In genomic region chr11:58334708-58335107, GRCh38 we compare ENCODE assay signal across 14 cellular contexts. TPM values are rescaled to one million over a fixed set of nuclear protein-coding genes. Genes with fewer than 3 reads are reported as not detected.
DNase-seq lines count a peak whose midpoint lies in the region; ATAC-seq and TF ChIP-seq lines count a peak whose summit lies in the region.
"Had no signal": no experiment of that assay in that cellular context is flagged by ENCODE, and none has a peak within 500 bp of the region (broad histone marks: within the 10 kb centered on the region; RNA-seq: fewer than 3 reads in every experiment).

No MANE protein-coding gene starts in this region.

- H2BK15ac ChIP-seq in mesendoderm (replicated peaks; ENCODE audit: low read depth): no peak overlapping the region

- no peak for TF ChIP-seq POLR2A in NB4 (IDR thresholded peaks at IDR 0.05; ENCODE audit: extremely low read depth, insufficient read length)
- no peak for TF ChIP-seq POLR2A in vagina (IDR thresholded peaks at IDR 0.05)

- H3K23ac ChIP-seq in mesendoderm (ENCODE audit: low read length): no peak overlapping the region

- no peaks in the 10 kb centered on the region for H3K4me1 ChIP-seq in mesendoderm (ENCODE audit: control insufficient read depth, low read depth, low read length)
- no peaks in the 10 kb centered on the region for H3K4me1 ChIP-seq in mucosa of descending colon (ENCODE audit: low read depth)
- H3K4me1 ChIP-seq in CD8-positive, alpha-beta memory T cell (ENCODE audit: insufficient read depth, low read length): no peaks in the 10 kb centered on the region
- no peaks in the 10 kb centered on the region for H3K4me1 ChIP-seq in vagina
- H3K4me1 ChIP-seq: lower lobe of right lung had no signal

- intact Hi-C loops in mucosa of descending colon (cut with DNase I, micrococcal nuclease) (no loop called here), vagina (cut with DNase I) (no loop called here)

- DNase-seq in Caki2 (ENCODE audit: low read depth): peak; percentile 43
- peak; percentile 12 for DNase-seq in NB4 (ENCODE audit: low read depth)
- peak; percentile 79 for DNase-seq in choroid plexus epithelial cell (ENCODE audit: low read depth)
- DNase-seq in mesendoderm: peak; percentile 71
- DNase-seq in mucosa of descending colon: no peak
- no peak for DNase-seq in CD8-positive, alpha-beta memory T cell
- DNase-seq in UCSD-AML1 (lab: John Stamatoyannopoulos, UW; ENCODE audit: unreplicated experiment): no peak
- no peak for DNase-seq in vagina (ENCODE audit: extremely low spot score in 2 of 2)
- DNase-seq: aorta, glutamatergic neuron, lower lobe of right lung, NCI-H1417 treated with DMSO at 0.1 percent for 48 hours had no signal

- H3K4me2 ChIP-seq in mesendoderm (ENCODE audit: low read length): no peak overlapping the region

- POLR2A ChIA-PET in CD8-positive, alpha-beta memory T cell (lab: Charles Lee): no interaction called here

- H3K9me3 Mint-ChIP-seq in CD8-positive, alpha-beta memory T cell: peaks cover 10 to 15% (median 14%) of the 10 kb centered on the region in 5 donors

- H2BK5ac ChIP-seq in mesendoderm (ENCODE audit: low read length): no peak overlapping the region

- H3K9ac ChIP-seq in mesendoderm (ENCODE audit: low read length): no peak overlapping the region

- H3K4me1 Mint-ChIP-seq in CD8-positive, alpha-beta memory T cell: no peaks in the 10 kb centered on the region

- no peak overlapping the region for H2BK120ac ChIP-seq in mesendoderm (ENCODE audit: low read depth, low read length)

- no peak overlapping the region for H4K5ac ChIP-seq in mesendoderm (ENCODE audit: low read length)

- H3K79me1 ChIP-seq in mesendoderm (ENCODE audit: low read length): no peaks in the 10 kb centered on the region

- H3K56ac ChIP-seq in mesendoderm (ENCODE audit: low read length): no peak overlapping the region

- no peak overlapping the region for H3K4ac ChIP-seq in mesendoderm (ENCODE audit: low read depth, low read length)

- CTCF ChIA-PET in CD8-positive, alpha-beta memory T cell (lab: Charles Lee): no interaction called here

- H4K8ac ChIP-seq in mesendoderm (ENCODE audit: low read depth, low read length): no peak overlapping the region

- H3K18ac ChIP-seq in mesendoderm (ENCODE audit: low read length): no peak overlapping the region

- H3K27ac ChIP-seq in mesendoderm (ENCODE audit: low read depth, low read length): no peak overlapping the region
- H3K27ac ChIP-seq in CD8-positive, alpha-beta memory T cell (ENCODE audit: low read depth, low read length): no peak overlapping the region
- H3K27ac ChIP-seq in vagina: no peak overlapping the region
- H3K27ac ChIP-seq: lower lobe of right lung, thoracic aorta had no signal

- no peak overlapping the region for H3K27ac Mint-ChIP-seq in CD8-positive, alpha-beta memory T cell
- H3K27ac Mint-ChIP-seq: progenitor cell of endocrine pancreas had no signal

- H3K36me3 ChIP-seq in mesendoderm (ENCODE audit: control insufficient read depth, insufficient read depth, low read length) (no peaks in the 10 kb centered on the region), mucosa of descending colon (ENCODE audit: low read depth) (no peaks in the 10 kb centered on the region), vagina (no peaks in the 10 kb centered on the region)
- H3K36me3 ChIP-seq in CD8-positive, alpha-beta memory T cell (ENCODE audit: insufficient read depth, low read length): no peaks in the 10 kb centered on the region
- H3K36me3 ChIP-seq: lower lobe of right lung, thoracic aorta had no signal

- TF ChIP-seq CTCF in NB4 (IDR thresholded peaks at IDR 0.05; ENCODE audit: low read depth, low read length): no peak
- TF ChIP-seq CTCF in choroid plexus epithelial cell (conservative IDR thresholded peaks at IDR 0.05; ENCODE audit: low read depth, low read length): no peak
- TF ChIP-seq CTCF in mucosa of descending colon (IDR thresholded peaks at IDR 0.05): no peak
- TF ChIP-seq CTCF in vagina (IDR thresholded peaks at IDR 0.05): no peak

- in situ Hi-C loops in Caki2 (cut with HindIII; ENCODE audit: low pct_unique_long_range_greater_than_20kb, low sequenced_read_pairs): no loop called here

- no peaks in the 10 kb centered on the region for H3K9me3 ChIP-seq in mucosa of descending colon
- no peaks in the 10 kb centered on the region for H3K9me3 ChIP-seq in CD8-positive, alpha-beta memory T cell (ENCODE audit: low read length)
- no peaks in the 10 kb centered on the region for H3K9me3 ChIP-seq in vagina
- H3K9me3 ChIP-seq: lower lobe of right lung had no signal

- H3K27me3 ChIP-seq in mesendoderm (ENCODE audit: insufficient read depth, low read length, poor library complexity): no peaks in the 10 kb centered on the region
- no peaks in the 10 kb centered on the region for H3K27me3 ChIP-seq in CD8-positive, alpha-beta memory T cell (ENCODE audit: insufficient read depth, low read length, poor library complexity, severe bottlenecking)
- no peaks in the 10 kb centered on the region for H3K27me3 ChIP-seq in vagina

- peaks cover 5 to 60% of the 10 kb centered on the region in 2 donors for H3K27me3 Mint-ChIP-seq in CD8-positive, alpha-beta memory T cell
- H3K27me3 Mint-ChIP-seq: progenitor cell of endocrine pancreas had no signal

- H3K79me2 ChIP-seq in mesendoderm (ENCODE audit: control insufficient read depth, insufficient read depth, low read length): no peaks in the 10 kb centered on the region

- H3K4me3 Mint-ChIP-seq in CD8-positive, alpha-beta memory T cell: no peak overlapping the region

- ATAC-seq in mucosa of descending colon: no peak
- ATAC-seq: lower lobe of right lung had no signal

- no peaks in the 10 kb centered on the region for H3K36me3 Mint-ChIP-seq in CD8-positive, alpha-beta memory T cell

- H2AK5ac ChIP-seq in mesendoderm (ENCODE audit: low read length): no peak overlapping the region

- no peak overlapping the region for H3K4me3 ChIP-seq in NB4 (ENCODE audit: low read depth, low read length)
- no peak overlapping the region for H3K4me3 ChIP-seq in choroid plexus epithelial cell (ENCODE audit: low read depth, low read length)
- H3K4me3 ChIP-seq in mesendoderm (ENCODE audit: low read length): no peak overlapping the region
- no peak overlapping the region for H3K4me3 ChIP-seq in mucosa of descending colon
- H3K4me3 ChIP-seq in CD8-positive, alpha-beta memory T cell (ENCODE audit: low read length): no peak overlapping the region
- H3K4me3 ChIP-seq in vagina: no peak overlapping the region
- H3K4me3 ChIP-seq: lower lobe of right lung, thoracic aorta had no signal

RNA-seq across cellular contexts. Expression of gene OR5B17, which starts 24.2 kb away (rescaled TPM):
- not detected in 2 replicates for total RNA-seq in Caki2 (2014; rRNA removed; shearing (Covaris generic); ENCODE audit: low replicate concordance)
- polyA plus RNA-seq in mesendoderm (2013, experiment 1 of 2): not detected
- polyA plus RNA-seq in mesendoderm (2013, experiment 2 of 2): not detected
- not detected for total RNA-seq in mucosa of descending colon
- total RNA-seq in CD8-positive, alpha-beta memory T cell: not detected
- not detected for polyA plus RNA-seq in CD8-positive, alpha-beta memory T cell
- total RNA-seq in vagina: not detected
- total RNA-seq: aorta, lower lobe of right lung, progenitor cell of endocrine pancreas, thoracic aorta had no signal
- polyA plus RNA-seq: aorta had no signal

Comparison
In these comparisons a context has a peak if more than half of its experiments do, and no peak if none do; other contexts are left out.
1. DNase-seq: peak in Caki2 (single experiment), NB4 (single experiment), choroid plexus epithelial cell (single experiment) and mesendoderm (single experiment); none in mucosa of descending colon (0 of 3), CD8-positive, alpha-beta memory T cell (0 of 5), UCSD-AML1 (single experiment) and vagina (0 of 2).